25 cellular contexts compared by ENCODE assay signal in the genomic region with DNA sequence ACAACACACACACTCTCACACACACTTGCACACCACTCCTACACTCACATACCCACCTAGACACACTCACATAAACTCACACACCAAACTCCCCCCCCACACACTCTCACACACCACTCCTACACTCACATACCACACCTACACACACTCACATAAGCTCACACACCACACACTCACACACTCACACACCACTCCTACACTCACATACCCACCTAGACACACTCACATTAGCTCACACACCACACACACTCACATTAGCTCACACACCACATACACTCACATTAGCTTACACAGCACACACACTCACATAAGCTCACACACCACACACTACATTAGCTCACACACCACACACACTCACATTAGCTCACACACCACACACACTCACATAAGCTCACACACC. TPM values are rescaled to one million over a fixed set of nuclear protein-coding genes. Genes with fewer than 3 reads are reported as not detected.
A peak's percentile ranks its signal among the peaks of the same experiment; 100 is the strongest.
DNase-seq lines count a peak whose midpoint lies in the region; ATAC-seq, FAIRE-seq and TF ChIP-seq lines count a peak whose summit lies in the region.
"Had no signal": no experiment of that assay in that cellular context is flagged by ENCODE, and none has a peak within 500 bp of the region (broad histone marks: within the 10 kb centered on the region; RNA-seq: fewer than 3 reads in every experiment).

No MANE protein-coding gene starts in this region.

- H2AFZ ChIP-seq in PC-9 = no peak overlapping the region

- peak; percentile 74 for FAIRE-seq in GM12891 (lab: Jason Lieb, UNC)

- H3F3A ChIP-seq in PC-9 (ENCODE audit: insufficient read depth, low read depth) = peaks cover 23% of the 10 kb centered on the region; the same call in 1 of the 2 replicates

- H3K79me2 ChIP-seq in PC-9 (ENCODE audit: low read depth) = no peaks in the 10 kb centered on the region

- H3K9me2 ChIP-seq in PC-9 (ENCODE audit: insufficient read depth) = no peaks in the 10 kb centered on the region
- H3K9me2 ChIP-seq: SK-N-SH had no signal

- TF ChIP-seq CTCF in PC-9 (conservative IDR thresholded peaks at IDR 0.05) (no peak), gastroesophageal sphincter (IDR thresholded peaks at IDR 0.05) (no peak)

- no peaks in the 10 kb centered on the region for H3K9me3 ChIP-seq in PC-9 (ENCODE audit: insufficient read depth, low read depth)
- H3K9me3 ChIP-seq in gastroesophageal sphincter = no peaks in the 10 kb centered on the region
- H3K9me3 ChIP-seq: BLaER1 treated with 17β-estradiol and CSF1 and Interleukin-3, amounts not matched to agents 10 nM and 100 nM; gastrocnemius medialis; lower lobe of right lung; ovary; SK-N-SH had no signal

- ATAC-seq in gastroesophageal sphincter (no peak), sciatic nerve (peak; percentile 4), GM19452 (IDR thresholded peaks at IDR 0.05; ENCODE audit: unreplicated experiment) (no peak)
- ATAC-seq: gastrocnemius medialis, lower lobe of right lung had no signal

- BruUV-seq in PC-9 (replicated peaks; lab: Mats Ljungman, UMichigan) = no TSS peak

- H3K4me3 ChIP-seq in PC-9 = no peak overlapping the region
- no peak overlapping the region for H3K4me3 ChIP-seq in gastroesophageal sphincter
- H3K4me3 ChIP-seq: BLaER1 treated with 17β-estradiol and CSF1 and Interleukin-3, amounts not matched to agents 10 nM and 100 nM; gastrocnemius medialis; lower lobe of right lung; ovary had no signal

- peak overlapping the region; percentile 70 for H3K4me2 ChIP-seq in PC-9
- H3K4me2 ChIP-seq: SK-N-SH had no signal

- POLR2A ChIA-PET in PC-9 (lab: Charles Lee; ENCODE audit: unreplicated experiment) = interaction anchor here (0.6 to 0.9 kb wide), 3 partner anchors 19 to 31 kb away, joined by 3 to 7 read pairs (median 4); no protein-coding TSS in a partner anchor

- intact Hi-C loops in PC-9 (cut with micrococcal nuclease; ENCODE audit: unreplicated experiment) = no loop called here
- intact Hi-C loops in sciatic nerve (cut with DNase I) = no loop called here

- H3K27me3 ChIP-seq in PC-9 (ENCODE audit: insufficient read depth, low read depth) (no peaks in the 10 kb centered on the region), gastroesophageal sphincter (no peaks in the 10 kb centered on the region)
- H3K27me3 ChIP-seq: BLaER1 treated with 17β-estradiol and CSF1 and Interleukin-3, amounts not matched to agents 10 nM and 100 nM; gastrocnemius medialis; ovary had no signal

- CTCF ChIA-PET in PC-9 (lab: Charles Lee) = interaction anchor here (0.5 kb wide), 1 partner anchor 22 kb away, joined by 10 read pairs; no protein-coding TSS in a partner anchor

- H4K20me1 ChIP-seq in PC-9 (ENCODE audit: insufficient read depth) = no peaks in the 10 kb centered on the region
- H4K20me1 ChIP-seq: BLaER1 treated with 17β-estradiol and CSF1 and Interleukin-3, amounts not matched to agents 10 nM and 100 nM had no signal

- TF ChIP-seq POLR2A in GM12891 (IDR thresholded peaks at IDR 0.05; ENCODE audit: low read depth, low read length) (no peak), gastroesophageal sphincter (IDR thresholded peaks at IDR 0.05) (no peak)

- TF ChIP-seq EP300 in gastroesophageal sphincter (IDR thresholded peaks at IDR 0.05) = no peak

- peak overlapping the region; percentile 40 for H3K27ac ChIP-seq in PC-9
- peak overlapping the region in 3 of 4 donors; percentile 58 to 64 (median 62) for H3K27ac ChIP-seq in gastroesophageal sphincter
- H3K27ac ChIP-seq: BLaER1 treated with 17β-estradiol and CSF1 and Interleukin-3, amounts not matched to agents 10 nM and 100 nM; gastrocnemius medialis; lower lobe of right lung; ovary had no signal

- peaks cover 32% of the 10 kb centered on the region for H3K4me1 ChIP-seq in PC-9 (replicated peaks; ENCODE audit: insufficient read depth)
- H3K4me1 ChIP-seq in gastroesophageal sphincter = peaks cover 0 to 51% (median 6%) of the 10 kb centered on the region in 3 donors

- no peak for DNase-seq in GM12891 (ENCODE audit: insufficient read length, low spot score)
- no peak for DNase-seq in PC-9
- no peak for DNase-seq in sciatic nerve (ENCODE audit: low spot score)
- no peak for DNase-seq in NCI-H1436 treated with DMSO at 0.1 percent for 48 hours (lab: John Stamatoyannopoulos, UW)
- no peak for DNase-seq in pons (ENCODE audit: low spot score)
- no peak for DNase-seq in SKM-1 treated with dmso at 0.1 percent for 144 hours (lab: John Stamatoyannopoulos, UW; ENCODE audit: unreplicated experiment)
- DNase-seq: activated CD4-positive, alpha-beta T cell treated with anti-CD3 and anti-CD28 coated beads, Interleukin-2, amount 10 ng/mL, durations not matched to agents 24 days and 14 days; gastrocnemius medialis; lower lobe of right lung; NCI-H1092 treated with DMSO at 0.1 percent for 48 hours; NCI-H2029 treated with DMSO at 0.1 percent for 48 hours; ovary; right cardiac atrium; SK-N-SH; stimulated activated CD4-positive, alpha-beta T cell treated with anti-CD3 and anti-CD28 coated beads, Interleukin-15, amount 100 ng/mL, for 24 hours had no signal

- H3K36me3 ChIP-seq in PC-9 (ENCODE audit: low read depth) (no peaks in the 10 kb centered on the region), gastroesophageal sphincter (no peaks in the 10 kb centered on the region)
- H3K36me3 ChIP-seq: BLaER1 treated with 17β-estradiol and CSF1 and Interleukin-3, amounts not matched to agents 10 nM and 100 nM; gastrocnemius medialis; lower lobe of right lung; ovary had no signal

TF ChIP-seq in GM12891, 5 proteins besides CTCF, POLR2A, EP300 and RAD21:
- no peak for TF ChIP-seq POU2F2 (IDR thresholded peaks at IDR 0.05; ENCODE audit: low read depth, low read length)
- no peak for TF ChIP-seq POLR2AphosphoS5 (IDR thresholded peaks at IDR 0.05; ENCODE audit: low read depth, low read length)
- TF ChIP-seq PAX5 (IDR thresholded peaks at IDR 0.05; ENCODE audit: insufficient read depth, low read length, severe bottlenecking) = no peak
- no peak for TF ChIP-seq TAF1 (IDR thresholded peaks at IDR 0.05; ENCODE audit: low read depth, low read length)

RNA-seq across cellular contexts. Expression of a gene that starts 33.1 kb away (rescaled TPM):
- polyA plus RNA-seq in GM12891 (2012; ENCODE audit: low read depth, missing spikeins) = not detected
- not detected in 2 replicates for total RNA-seq in PC-9 (2021)
- total RNA-seq in gastroesophageal sphincter = not detected
- not detected for total RNA-seq in sciatic nerve
- total RNA-seq: activated CD4-positive, alpha-beta T cell treated with anti-CD3 and anti-CD28 coated beads, Interleukin-2, amount 10 ng/mL, durations not matched to agents 24 days and 14 days; activated T-helper 1 cell treated with anti-CD3 and anti-CD28 coated beads, Interleukin-12 subunit alpha, Interleukin-12 subunit beta, Interleukin-2, Interleukin-4 antibody, amounts not matched to agents 30 ng/mL and 10 ng/mL and 1 ng/mL, durations not matched to agents 14 hours and 24 hours and 36 hours; cerebellum; esophagus mucosa; gastrocnemius medialis; LHCN-M2; lower lobe of right lung; NCI-H460; ovary; right cardiac atrium; subcutaneous adipose tissue; T-helper 2 cell treated with Interferon-gamma antibody and Interleukin-4, amounts not matched to agents 100 ng/mL and 5 ng/mL, for 36 hours had no signal
- polyA plus RNA-seq: right cardiac atrium, SK-N-SH had no signal

RNA-seq across cellular contexts. Expression of a gene that starts 51.4 kb away (rescaled TPM):
- polyA plus RNA-seq in GM12891 (2012; ENCODE audit: low read depth, missing spikeins) = not detected
- not detected in 2 replicates for total RNA-seq in PC-9 (2021)
- total RNA-seq in gastroesophageal sphincter = 100 to 1,000 TPM in 1 of 4 donors, 10 to 100 TPM in 3; 63.9 to 149 (median 66.1) TPM
- 200 TPM for total RNA-seq in sciatic nerve
- total RNA-seq: activated CD4-positive, alpha-beta T cell treated with anti-CD3 and anti-CD28 coated beads, Interleukin-2, amount 10 ng/mL, durations not matched to agents 24 days and 14 days; activated T-helper 1 cell treated with anti-CD3 and anti-CD28 coated beads, Interleukin-12 subunit alpha, Interleukin-12 subunit beta, Interleukin-2, Interleukin-4 antibody, amounts not matched to agents 30 ng/mL and 10 ng/mL and 1 ng/mL, durations not matched to agents 14 hours and 24 hours and 36 hours; NCI-H460; T-helper 2 cell treated with Interferon-gamma antibody and Interleukin-4, amounts not matched to agents 100 ng/mL and 5 ng/mL, for 36 hours had no signal

Comparison
In these comparisons a context has a peak if more than half of its experiments do, and no peak if none do; other contexts are left out.
1. RNA of a gene that starts 51.4 kb away (total RNA-seq): 200 TPM in sciatic nerve (single experiment) and 63.9 to 149 TPM in gastroesophageal sphincter; not detected in PC-9; every median in the first group is over 10 times any median in the second.